Comparison of ENCODE assay signal across 8 cellular contexts in genomic region chr2:241686649-241687425, GRCh38. TPM values are rescaled to one million over a fixed set of nuclear protein-coding genes. Genes with fewer than 3 reads are reported as not detected.
DNase-seq lines count a peak whose midpoint lies in the region; ATAC-seq and TF ChIP-seq lines count a peak whose summit lies in the region.

A gene with protein sequence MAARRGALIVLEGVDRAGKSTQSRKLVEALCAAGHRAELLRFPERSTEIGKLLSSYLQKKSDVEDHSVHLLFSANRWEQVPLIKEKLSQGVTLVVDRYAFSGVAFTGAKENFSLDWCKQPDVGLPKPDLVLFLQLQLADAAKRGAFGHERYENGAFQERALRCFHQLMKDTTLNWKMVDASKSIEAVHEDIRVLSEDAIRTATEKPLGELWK (minus strand): TSS chr2:241686815. CDS start chr2:241686783, 32 bp downstream.

- H2AFZ ChIP-seq in OCI-LY1 (ENCODE audit: low read length) = no peak within 1 kb of the TSS

- peaks cover 59% of the 10 kb centered on the region for H3K36me3 ChIP-seq in OCI-LY1 (ENCODE audit: insufficient read depth, low read length)

- H3K9me3 Mint-ChIP-seq in Calu3 (ENCODE audit: low read depth, unreplicated experiment) = no peaks in the 10 kb centered on the region
- H3K9me3 Mint-ChIP-seq in mesothelial cell of epicardium = no peaks in the 10 kb centered on the region

- H3K4me1 Mint-ChIP-seq in Calu3 (ENCODE audit: low read depth, unreplicated experiment) = no peaks in the 10 kb centered on the region
- H3K4me1 Mint-ChIP-seq in mesothelial cell of epicardium = peaks cover 18% of the 10 kb centered on the region

- ATAC-seq in GM21447 (IDR thresholded peaks at IDR 0.05; ENCODE audit: unreplicated experiment) = peak; percentile 91

- peak within 1 kb of the TSS; percentile 92 for H3K27ac Mint-ChIP-seq in Calu3 (ENCODE audit: unreplicated experiment)
- H3K27ac Mint-ChIP-seq in mesothelial cell of epicardium = peak within 1 kb of the TSS; percentile 90

- BruUV-seq in Calu3 (replicated peaks; lab: Mats Ljungman, UMichigan) = no TSS peak

- H3K4me3 Mint-ChIP-seq in Calu3 (ENCODE audit: low read depth, unreplicated experiment) = peak within 1 kb of the TSS; percentile 93
- H3K4me3 Mint-ChIP-seq in mesothelial cell of epicardium = peak within 1 kb of the TSS; percentile 81

- H3K4me2 ChIP-seq in OCI-LY1 (ENCODE audit: low read length) = peak within 1 kb of the TSS; percentile 99

- DNase-seq in Calu3 (peak; percentile 98), HuH-7 (ENCODE audit: low spot score) (peak; percentile 98), mesothelial cell of epicardium (ENCODE audit: low spot score in 2 of 2, unreplicated experiment in 2 of 2) (peak; percentile 93 to 96)
- peak; percentile 94 for DNase-seq in activated CD8-positive, alpha-beta memory T cell treated with anti-CD3 and anti-CD28 coated beads, Interleukin-2, amount 50 U/mL, for 4 hours
- peak; percentile 96 to 97 for DNase-seq in stimulated activated CD8-positive, alpha-beta memory T cell treated with anti-CD3 and anti-CD28 coated beads, Interleukin-15, amount 100 ng/mL, for 48 hours (ENCODE audit: low read depth in 2 of 2)

- H3K27me3 Mint-ChIP-seq in Calu3 (ENCODE audit: unreplicated experiment) (no peaks in the 10 kb centered on the region), mesothelial cell of epicardium (ENCODE audit: low read depth) (no peaks in the 10 kb centered on the region)

- H3K79me2 ChIP-seq in OCI-LY1 (ENCODE audit: insufficient read depth, low read length) = peaks cover 28% of the 10 kb centered on the region

- peak within 1 kb of the TSS; percentile 95 for H3K4me3 ChIP-seq in OCI-LY1 (ENCODE audit: low read depth, low read length, poor library complexity, severe bottlenecking)

- H3K9me2 ChIP-seq in OCI-LY1 (ENCODE audit: low read depth, low read length) = no peaks in the 10 kb centered on the region

- TF ChIP-seq CTCF in Calu3 (IDR thresholded peaks at IDR 0.05; ENCODE audit: unreplicated experiment) = no peak
- TF ChIP-seq CTCF in OCI-LY1 (IDR thresholded peaks at IDR 0.05; ENCODE audit: low read length) = no peak
- TF ChIP-seq CTCF in mesothelial cell of epicardium (IDR thresholded peaks at IDR 0.05; ENCODE audit: unreplicated experiment) = no peak

- no peaks in the 10 kb centered on the region for H3F3A ChIP-seq in OCI-LY1 (ENCODE audit: insufficient read depth, low read length)

- in situ Hi-C loops in endometrial microvascular endothelial cells (cut with HindIII; ENCODE audit: inconsistent ontology term, low pct_unique_long_range_greater_than_20kb, low sequenced_read_pairs) = no loop called here

- H3K4me1 ChIP-seq in OCI-LY1 (ENCODE audit: insufficient read depth, low read length, severe bottlenecking) = peaks cover 25% of the 10 kb centered on the region

- CTCF ChIA-PET in Calu3 (lab: Charles Lee) = interaction anchor here (0.6 to 0.7 kb wide), 2 partner anchors 22 to 23 kb away, joined by 3 to 5 read pairs; no protein-coding TSS in a partner anchor

- no peaks in the 10 kb centered on the region for H4K20me1 ChIP-seq in OCI-LY1 (ENCODE audit: insufficient read depth, low read length)

- H3K36me3 Mint-ChIP-seq in Calu3 (ENCODE audit: insufficient read depth, unreplicated experiment) (peaks cover 80% of the 10 kb centered on the region), mesothelial cell of epicardium (peaks cover 9% of the 10 kb centered on the region)

- peak within 1 kb of the TSS; percentile 54 for H3K27ac ChIP-seq in OCI-LY1 (ENCODE audit: low read depth, low read length, poor library complexity, severe bottlenecking)

- H3K9me3 ChIP-seq in OCI-LY1 (ENCODE audit: low read length) = no peaks in the 10 kb centered on the region

- H3K9ac ChIP-seq in OCI-LY1 (ENCODE audit: low read length) = peak within 1 kb of the TSS; percentile 97

- H3K27me3 ChIP-seq in OCI-LY1 (ENCODE audit: insufficient read depth, low read length) = no peaks in the 10 kb centered on the region

- intact Hi-C loops in Calu3 (cut with micrococcal nuclease; ENCODE audit: unreplicated experiment) = no loop called here

RNA-seq across cellular contexts. Expression of the gene that starts here (rescaled TPM):
- total RNA-seq in Calu3 (2022) = 67.6 and 80.7 TPM in 2 replicates
- total RNA-seq in endometrial microvascular endothelial cells (ENCODE audit: inconsistent ontology term) = 140 TPM
- 32.1 to 36.5 TPM (median 35.0 TPM) in 3 replicates for total RNA-seq in mesothelial cell of epicardium

Comparison
In these comparisons a context has a peak if more than half of its experiments do, and no peak if none do; other contexts are left out.
1. Peak in every context shown above with its lines: DNase-seq, ATAC-seq, H3K4me3 ChIP-seq and H3K27ac ChIP-seq.